Comparison of ENCODE assay signal across 19 cellular contexts in genomic region chr20:25471020-25471419, GRCh38.
A peak's percentile ranks its signal among the peaks of the same experiment; 100 is the strongest.
DNase-seq lines count a peak whose midpoint lies in the region; ATAC-seq and TF ChIP-seq lines count a peak whose summit lies in the region.
"Had no signal": no experiment of that assay in that cellular context is flagged by ENCODE, and none has a peak within 500 bp of the region (broad histone marks: within the 10 kb centered on the region; RNA-seq: fewer than 3 reads in every experiment).

No MANE protein-coding gene starts in this region.

- peak overlapping the region in 2 of 3 experiments; percentile 82 to 85; a peak in 3 of 7 replicates for H3K27ac Mint-ChIP-seq in H9
- H3K27ac Mint-ChIP-seq in nephron progenitor cell = peak overlapping the region; percentile 66
- H3K27ac Mint-ChIP-seq in HFFc6 = no peak overlapping the region
- H3K27ac Mint-ChIP-seq: CD4-positive, CD25-positive, alpha-beta regulatory T cell; CD8-positive, alpha-beta T cell had no signal

- DNase-seq in H9 (no peak), nephron progenitor cell (no peak), NCI-H524 treated with DMSO at 0.1 percent for 48 hours (lab: John Stamatoyannopoulos, UW) (no peak), HFFc6 (no peak)
- DNase-seq: 8988T; ACHN; AML-193; BE2C; C1 segment of cervical spinal cord; Caco-2; CD4-positive, CD25-positive, alpha-beta regulatory T cell; CD8-positive, alpha-beta T cell; DMS153; DND-41; GOT3; HCEC 1CT had no signal

- no peak overlapping the region for H2BK20ac ChIP-seq in H9 (ENCODE audit: low read depth, low read length, poor library complexity, severe bottlenecking)

- peaks cover 58% of the 10 kb centered on the region for H3K36me3 ChIP-seq in BLaER1
- H3K36me3 ChIP-seq: BE2C had no signal

- H3K23me2 ChIP-seq in H9 (ENCODE audit: insufficient read length, low read depth, low read length, poor library complexity, severe bottlenecking) = no peaks in the 10 kb centered on the region

- no peak overlapping the region for H2BK12ac ChIP-seq in H9 (ENCODE audit: insufficient read length, low read depth, low read length)

- H2BK15ac ChIP-seq in H9 (ENCODE audit: low read depth, low read length) = no peak overlapping the region

- H3K4me1 Mint-ChIP-seq in H9 = peaks cover 3 to 5% of the 10 kb centered on the region in 2 experiments; a peak in 1 of 4 replicates
- peaks cover 8% of the 10 kb centered on the region for H3K4me1 Mint-ChIP-seq in nephron progenitor cell
- no peaks in the 10 kb centered on the region for H3K4me1 Mint-ChIP-seq in HFFc6 (ENCODE audit: low read depth)

- peak overlapping the region; percentile 72 for H3K4me2 ChIP-seq in BLaER1
- H3K4me2 ChIP-seq in H9 (ENCODE audit: insufficient read depth, insufficient read length, low read length) = no peak overlapping the region
- H3K4me2 ChIP-seq: A549 had no signal

- no peak overlapping the region for H3T11ph ChIP-seq in H9 (ENCODE audit: low read length)

- no peak overlapping the region for H3K4ac ChIP-seq in H9 (ENCODE audit: low read depth, low read length)

- no peak overlapping the region for H3K4me3 ChIP-seq in BLaER1
- H3K4me3 ChIP-seq: A549 had no signal

- H3K27me3 ChIP-seq in BLaER1 (no peaks in the 10 kb centered on the region), H9 (ENCODE audit: insufficient read depth, low read length) (no peaks in the 10 kb centered on the region)
- H3K27me3 ChIP-seq: BE2C had no signal

- no peak overlapping the region for H2BK5ac ChIP-seq in H9 (ENCODE audit: insufficient read length, low read length)

- no peak for TF ChIP-seq CTCF in H9 (conservative IDR thresholded peaks at IDR 0.05)
- TF ChIP-seq CTCF in nephron progenitor cell (IDR thresholded peaks at IDR 0.05) = no peak
- no peak for TF ChIP-seq CTCF in HFFc6 (IDR thresholded peaks at IDR 0.05)

- no CpG with 5 or more reads among the region's 7 CpGs for WGBS in H9 (ENCODE audit: extremely low coverage, insufficient read length, low lambda C conversion rate)

- H3K23ac ChIP-seq in H9 (ENCODE audit: insufficient read length, low read depth, low read length) = no peak overlapping the region

- H3K36me3 Mint-ChIP-seq in H9 (ENCODE audit: insufficient read depth in 1 of 3, low read depth in 3 of 3) (peaks cover 48 to 75% (median 64%) of the 10 kb centered on the region in 3 experiments), nephron progenitor cell (ENCODE audit: low read depth) (peaks cover 64% of the 10 kb centered on the region), HFFc6 (ENCODE audit: low read depth) (no peaks in the 10 kb centered on the region)
- H3K36me3 Mint-ChIP-seq: CD4-positive, CD25-positive, alpha-beta regulatory T cell; CD8-positive, alpha-beta T cell had no signal

- H3K4me1 ChIP-seq in BLaER1 (peaks cover 62% of the 10 kb centered on the region), H9 (ENCODE audit: insufficient read depth, low read length) (no peaks in the 10 kb centered on the region)
- H3K4me1 ChIP-seq: A549, BE2C had no signal

- no peak overlapping the region for H4K5ac ChIP-seq in H9 (ENCODE audit: insufficient read length, low read depth, low read length)

- no peak overlapping the region for H4K91ac ChIP-seq in H9 (ENCODE audit: insufficient read length, low read depth, low read length)

- H3K27me3 Mint-ChIP-seq in H9 (ENCODE audit: low read depth) = no peaks in the 10 kb centered on the region
- no peaks in the 10 kb centered on the region for H3K27me3 Mint-ChIP-seq in nephron progenitor cell (ENCODE audit: low read depth, poor library complexity)
- H3K27me3 Mint-ChIP-seq in HFFc6 (ENCODE audit: insufficient read depth) = no peaks in the 10 kb centered on the region
- H3K27me3 Mint-ChIP-seq: CD4-positive, CD25-positive, alpha-beta regulatory T cell had no signal

- H3K9ac ChIP-seq in BLaER1 (no peak overlapping the region; the same call in 1 of the 2 replicates), H9 (ENCODE audit: extremely low read depth, insufficient read length, low read length) (no peak overlapping the region)

- no peaks in the 10 kb centered on the region for H3K79me1 ChIP-seq in H9 (ENCODE audit: insufficient read depth, low read depth, low read length, poor library complexity, severe bottlenecking)

- no peak overlapping the region for H2BK120ac ChIP-seq in H9 (ENCODE audit: low read depth, low read length, poor library complexity, severe bottlenecking)

- no peak overlapping the region for H2AK5ac ChIP-seq in H9 (ENCODE audit: insufficient read length, low read length)

- H2AFZ ChIP-seq in H9 (ENCODE audit: low read length) = no peak overlapping the region

- H3K18ac ChIP-seq in H9 (ENCODE audit: insufficient read length, low read depth, low read length) = no peak overlapping the region

- H4K8ac ChIP-seq in H9 (replicated peaks; ENCODE audit: insufficient read length, low read depth, low read length) = no peak overlapping the region

- H3K14ac ChIP-seq in H9 (ENCODE audit: insufficient read depth, low read length) = no peak overlapping the region

- H3K9me3 ChIP-seq in BLaER1 = no peaks in the 10 kb centered on the region
- H3K9me3 ChIP-seq in H9 (ENCODE audit: control insufficient read depth, low read depth, low read length) = no peaks in the 10 kb centered on the region
- H3K9me3 ChIP-seq: A549, BE2C, Caco-2 had no signal

- no peaks in the 10 kb centered on the region for H3K9me3 Mint-ChIP-seq in H9
- H3K9me3 Mint-ChIP-seq in nephron progenitor cell = no peaks in the 10 kb centered on the region
- H3K9me3 Mint-ChIP-seq in HFFc6 = no peaks in the 10 kb centered on the region
- H3K9me3 Mint-ChIP-seq: CD4-positive, CD25-positive, alpha-beta regulatory T cell; CD8-positive, alpha-beta T cell had no signal

- peaks cover 70% of the 10 kb centered on the region for H4K20me1 ChIP-seq in BLaER1
- no peaks in the 10 kb centered on the region for H4K20me1 ChIP-seq in H9 (ENCODE audit: control insufficient read depth, insufficient read depth, insufficient read length)

- peak overlapping the region; percentile 58; the same call in 1 of the 2 replicates for H3K27ac ChIP-seq in BLaER1
- H3K27ac ChIP-seq in H9 (ENCODE audit: insufficient read length, low read depth, low read length) = no peak overlapping the region
- H3K27ac ChIP-seq: A549 had no signal

- H3K4me3 Mint-ChIP-seq in H9 (peak overlapping the region in 1 of 2 experiments; percentile 2; a peak in 1 of 5 replicates), nephron progenitor cell (no peak overlapping the region), HFFc6 (no peak overlapping the region)
- H3K4me3 Mint-ChIP-seq: CD4-positive, CD25-positive, alpha-beta regulatory T cell; CD8-positive, alpha-beta T cell had no signal

- ATAC-seq in HG03354 (IDR thresholded peaks at IDR 0.05; ENCODE audit: poor library complexity, severe bottlenecking, unreplicated experiment) = no peak
- ATAC-seq: CD8-positive, alpha-beta T cell had no signal

- no peaks in the 10 kb centered on the region for H3K79me2 ChIP-seq in H9 (ENCODE audit: insufficient read depth, low read length)

- no peak overlapping the region for H3K56ac ChIP-seq in H9 (ENCODE audit: insufficient read length, low read depth, low read length)
